ENCODE assay signal across 24 cellular contexts in the genomic region with DNA sequence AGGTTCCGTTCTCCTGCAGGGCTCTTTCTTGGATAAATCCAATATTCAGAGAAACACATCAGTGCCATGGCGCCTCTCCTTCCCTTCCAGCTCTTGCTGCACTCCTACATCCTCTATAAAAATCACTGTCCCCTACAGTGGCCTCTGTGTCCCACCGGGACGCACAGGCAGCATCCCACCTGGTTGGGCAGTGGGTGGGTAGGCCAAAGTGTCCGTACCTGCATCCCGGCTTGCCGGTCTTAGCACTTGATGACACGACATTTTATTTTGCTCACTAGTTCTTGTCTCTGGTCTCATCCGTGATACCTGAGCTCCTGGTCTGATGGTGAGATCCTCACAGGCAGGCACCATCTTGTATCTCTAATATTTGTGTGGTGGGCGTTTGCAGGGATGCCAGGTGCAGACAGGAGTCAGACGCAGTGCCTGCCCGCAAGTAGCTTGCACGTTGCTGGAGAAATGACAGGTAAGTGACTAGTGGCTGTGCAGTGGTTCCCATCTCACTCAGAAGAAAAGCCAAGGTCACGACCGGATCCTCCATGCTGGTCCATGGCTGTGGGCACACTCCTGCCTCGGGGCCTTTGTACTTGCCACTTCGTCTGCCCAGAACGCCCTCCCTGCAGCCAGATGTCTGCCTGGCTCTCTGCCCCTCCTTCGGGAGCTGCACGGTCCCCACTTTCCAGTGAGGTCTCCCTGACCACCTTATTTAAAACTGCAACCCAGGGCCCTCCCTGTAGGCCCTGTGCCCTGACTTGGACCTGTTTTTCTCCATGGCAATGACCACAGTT.
"Had no signal": no experiment of that assay in that cellular context is flagged by ENCODE, and none has a peak within 500 bp of the region (broad histone marks: within the 10 kb centered on the region; RNA-seq: fewer than 3 reads in every experiment).

No MANE protein-coding gene starts in this region.

- ATAC-seq: activated CD4-positive, CD25-positive, alpha-beta regulatory T cell treated with anti-CD3 and anti-CD28 coated beads, Interleukin-2, amount 50 U/mL, for 24 hours; body of pancreas; foreskin keratinocyte; heart right ventricle; left lung; mucosa of descending colon; natural killer cell treated with Interleukin-12 subunit alpha and Interleukin-12 subunit beta and Interleukin-15 and Interleukin-18, amount 100 ng/mL, for 72 hours; right cardiac atrium; stimulated activated naive B cell treated with anti-CD40 and anti-IgM and Interleukin-4, amounts not matched to agents 10 μg/mL and 1 μg/mL and 100 μg/mL, for 72 hours had no signal

- H3K27ac ChIP-seq: adrenal gland, body of pancreas, esophagus muscularis mucosa, foreskin keratinocyte, heart right ventricle, left lung, tibial nerve had no signal

- H3K4me3 ChIP-seq: adrenal gland, body of pancreas, esophagus muscularis mucosa, heart right ventricle, left lung, mucosa of descending colon, tibial nerve had no signal

- FAIRE-seq: urothelium cell line had no signal

- H3K36me3 ChIP-seq: adrenal gland, esophagus muscularis mucosa, heart right ventricle, left lung, tibial nerve had no signal

- H3K27me3 ChIP-seq: adrenal gland, esophagus muscularis mucosa, tibial nerve had no signal

- H3K4me1 ChIP-seq: adrenal gland, body of pancreas, foreskin keratinocyte, left lung had no signal

- DNase-seq: activated CD4-positive, alpha-beta T cell treated with anti-CD3 and anti-CD28 coated beads for 48 hours; activated CD4-positive, alpha-beta T cell treated with anti-CD3 and anti-CD28 coated beads, Interleukin-2, amount 50 U/mL, for 48 hours; activated CD8-positive, alpha-beta memory T cell treated with anti-CD3 and anti-CD28 coated beads for 24 hours; activated effector memory CD4-positive, alpha-beta T cell treated with Interleukin-2 at 50 U/mL for 16 hours; activated naive CD4-positive, alpha-beta T cell treated with anti-CD3 and anti-CD28 coated beads for 36 hours; activated naive CD8-positive, alpha-beta T cell treated with anti-CD3 and anti-CD28 coated beads for 36 hours; adrenal gland; body of pancreas; caudate nucleus; foreskin keratinocyte; heart right ventricle; kidney glomerular epithelial cell; occipital lobe; right cardiac atrium; stimulated activated CD4-positive, alpha-beta T cell treated with anti-CD3 and anti-CD28 coated beads, Interleukin-15, amount 100 ng/mL, for 24 hours; stimulated activated CD4-positive, alpha-beta T cell treated with anti-CD3 and anti-CD28 coated beads, Interleukin-2, amount 100 ng/mL, for 24 hours; stimulated activated naive B cell treated with anti-CD40 and anti-IgM and Interleukin-4, amounts not matched to agents 10 μg/mL and 1 μg/mL and 100 μg/mL, for 72 hours had no signal

- H3K9me3 ChIP-seq: adrenal gland, body of pancreas, esophagus muscularis mucosa, heart right ventricle, left lung, mucosa of descending colon, tibial nerve had no signal
